19 cellular contexts compared by ENCODE assay signal in the genomic region with DNA sequence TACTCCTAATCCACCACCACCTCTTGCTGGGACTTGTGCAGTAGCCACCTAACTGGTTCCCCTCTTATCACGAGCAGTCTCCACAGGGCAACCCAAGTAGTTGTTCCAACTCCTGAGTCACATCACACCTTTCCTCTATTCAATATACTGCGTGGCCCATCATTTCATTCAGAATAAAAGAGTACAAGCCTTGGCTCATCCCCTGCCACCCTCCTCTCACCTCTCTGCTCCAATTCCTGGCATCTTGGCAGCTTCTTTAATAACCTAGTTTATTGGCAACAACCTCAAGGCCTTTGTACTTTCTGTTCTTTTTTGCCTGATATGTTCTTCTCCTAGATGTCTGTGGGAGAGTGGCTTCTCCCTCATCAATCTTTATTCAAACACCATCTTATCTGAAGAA.
"Had no signal": no experiment of that assay in that cellular context is flagged by ENCODE, and none has a peak within 500 bp of the region (broad histone marks: within the 10 kb centered on the region; RNA-seq: fewer than 3 reads in every experiment).

No MANE protein-coding gene starts in this region.

- H3K4me2 ChIP-seq: smooth muscle cell had no signal

- H3K4me1 Mint-ChIP-seq: naive thymus-derived CD4-positive, alpha-beta T cell; nephron progenitor cell had no signal

- H3K4me3 ChIP-seq: coronary artery, dorsolateral prefrontal cortex, gastroesophageal sphincter, smooth muscle cell, suprapubic skin, tibial artery, upper lobe of right lung, vagina had no signal

- H3K9me3 ChIP-seq: gastroesophageal sphincter, suprapubic skin, tibial artery, upper lobe of right lung, vagina had no signal

- H3K27ac ChIP-seq: coronary artery, dorsolateral prefrontal cortex, gastroesophageal sphincter, suprapubic skin, tibial artery, upper lobe of right lung, vagina had no signal

- H3K9me3 Mint-ChIP-seq: nephron progenitor cell had no signal

- H3K4me1 ChIP-seq: gastroesophageal sphincter, tibial artery, upper lobe of right lung, vagina had no signal

- H3K36me3 Mint-ChIP-seq: naive thymus-derived CD4-positive, alpha-beta T cell had no signal

- DNase-seq: dorsolateral prefrontal cortex; effector CD8-positive, alpha-beta T cell; glutamatergic neuron; islet precursor cell; mammary epithelial cell; naive thymus-derived CD4-positive, alpha-beta T cell; nephron progenitor cell; posterior cingulate gyrus; right cardiac atrium; stimulated activated CD4-positive, alpha-beta T cell treated with anti-CD3 and anti-CD28 coated beads, Interleukin-2, amount 100 ng/mL, for 48 hours; stimulated activated naive CD8-positive, alpha-beta T cell treated with anti-CD3 and anti-CD28 coated beads, Interleukin-15, Interleukin-2, amounts not matched to agents 100 U/mL and 50 U/mL, for 24 hours; tibial artery; upper lobe of right lung had no signal

- H3K4me3 Mint-ChIP-seq: naive thymus-derived CD4-positive, alpha-beta T cell; nephron progenitor cell had no signal

- H3K27ac Mint-ChIP-seq: naive thymus-derived CD4-positive, alpha-beta T cell; nephron progenitor cell had no signal

- ATAC-seq: gastroesophageal sphincter; left lobe of liver; naive thymus-derived CD4-positive, alpha-beta T cell; right cardiac atrium; stimulated activated naive CD8-positive, alpha-beta T cell treated with anti-CD3 and anti-CD28 coated beads, Interleukin-15, Interleukin-2, amounts not matched to agents 100 U/mL and 50 U/mL, for 24 hours; upper lobe of right lung had no signal

- H3K36me3 ChIP-seq: gastroesophageal sphincter, suprapubic skin, tibial artery, upper lobe of right lung, vagina had no signal

- H3K27me3 ChIP-seq: dorsolateral prefrontal cortex, gastroesophageal sphincter, suprapubic skin, tibial artery, upper lobe of right lung, vagina had no signal
